ENCODE assay signal across 19 cellular contexts in genomic region chr5:67487862-67488261, GRCh38.
A peak's percentile ranks its signal among the peaks of the same experiment; 100 is the strongest.
DNase-seq lines count a peak whose midpoint lies in the region; ATAC-seq and TF ChIP-seq lines count a peak whose summit lies in the region.
"Had no signal": no experiment of that assay in that cellular context is flagged by ENCODE, and none has a peak within 500 bp of the region (broad histone marks: within the 10 kb centered on the region; RNA-seq: fewer than 3 reads in every experiment).

No MANE protein-coding gene starts in this region.

- in situ Hi-C loops in astrocyte of the spinal cord (cut with HindIII; ENCODE audit: low sequenced_read_pairs): no loop called here

- no peak overlapping the region for H2BK15ac ChIP-seq in mesenchymal stem cell (ENCODE audit: low read depth, poor library complexity, severe bottlenecking)

- H3K4me3 ChIP-seq in HEK293 (ENCODE audit: low read depth, low read length) (no peak overlapping the region), astrocyte of the spinal cord (ENCODE audit: low read depth, low read length) (no peak overlapping the region), lower lobe of right lung (peak overlapping the region; percentile 7), mesenchymal stem cell (ENCODE audit: insufficient read depth in 1 of 2, low read depth in 1 of 2, low read length in 2 of 2) (no peak overlapping the region)
- H3K4me3 ChIP-seq: A549; BLaER1 treated with 17β-estradiol and CSF1 and Interleukin-3, amounts not matched to agents 10 nM and 100 nM had no signal

- H3K27me3 ChIP-seq in lower lobe of right lung (ENCODE audit: low read depth) (no peaks in the 10 kb centered on the region), mesenchymal stem cell (ENCODE audit: control insufficient read depth in 1 of 2, insufficient read depth in 1 of 2, low read length in 2 of 2) (no peaks in the 10 kb centered on the region)
- H3K27me3 ChIP-seq: BLaER1 treated with 17β-estradiol and CSF1 and Interleukin-3, amounts not matched to agents 10 nM and 100 nM had no signal

- H3K36me3 ChIP-seq in HEK293 (ENCODE audit: control insufficient read depth in 2 of 2, insufficient read depth in 1 of 2, low read length in 2 of 2) (no peaks in the 10 kb centered on the region), lower lobe of right lung (no peaks in the 10 kb centered on the region), mesenchymal stem cell (ENCODE audit: control insufficient read depth in 1 of 2, insufficient read depth in 2 of 2, low read depth in 1 of 2, low read length in 2 of 2) (no peaks in the 10 kb centered on the region)
- H3K36me3 ChIP-seq: BLaER1 treated with 17β-estradiol and CSF1 and Interleukin-3, amounts not matched to agents 10 nM and 100 nM had no signal

- 91% methylated on average over 3 of the region's 4 CpGs for WGBS in mesenchymal stem cell

- H2BK12ac ChIP-seq in mesenchymal stem cell (ENCODE audit: low read length in 2 of 2): no peak overlapping the region

- no peak overlapping the region for H4K8ac ChIP-seq in mesenchymal stem cell (ENCODE audit: low read length)

- CTCF ChIA-PET in HEK293 (lab: Yijun Ruan, JAX): no interaction called here

- no peak overlapping the region for H3K4me2 ChIP-seq in mesenchymal stem cell (ENCODE audit: low read length, poor library complexity, severe bottlenecking)
- H3K4me2 ChIP-seq: A549; BLaER1 treated with 17β-estradiol and CSF1 and Interleukin-3, amounts not matched to agents 10 nM and 100 nM had no signal

- H3K14ac ChIP-seq in mesenchymal stem cell (ENCODE audit: low read length in 2 of 2): no peak overlapping the region

- TF ChIP-seq CTCF in HEK293 (tag by site-specific recombination; IDR thresholded peaks at IDR 0.05) (no peak), astrocyte of the spinal cord (IDR thresholded peaks at IDR 0.05; ENCODE audit: low read depth, low read length) (no peak), lower lobe of right lung (IDR thresholded peaks at IDR 0.05) (no peak)

- no peak overlapping the region for H2BK5ac ChIP-seq in mesenchymal stem cell (ENCODE audit: low read depth, low read length, poor library complexity, severe bottlenecking)

- DNase-seq in astrocyte of the spinal cord (ENCODE audit: low read depth, low spot score) (peak; percentile 15), lower lobe of right lung (no peak), smooth muscle cell of the brain vasculature (ENCODE audit: low read depth, low spot score) (peak; percentile 28), NCI-H748 treated with DMSO at 0.1 percent for 48 hours (lab: John Stamatoyannopoulos, UW) (no peak), mesenchymal stem cell (no peak), amygdala (lab: John Stamatoyannopoulos, UW) (no peak)
- DNase-seq: AML-193; Caco-2; Calu3; CD4-positive, alpha-beta T cell; CD8-positive, alpha-beta T cell; DMS79 treated with DMSO at 0.1 percent for 48 hours; GF-D8 had no signal

- no peak overlapping the region for H2AFZ ChIP-seq in mesenchymal stem cell (ENCODE audit: low read depth, low read length)

- ATAC-seq in lower lobe of right lung (no peak), GM21360 (IDR thresholded peaks at IDR 0.05; ENCODE audit: unreplicated experiment) (no peak)
- ATAC-seq: A549; CD8-positive, alpha-beta T cell had no signal

- no peaks in the 10 kb centered on the region for H3K79me1 ChIP-seq in mesenchymal stem cell (replicated peaks; ENCODE audit: low read length, poor library complexity, severe bottlenecking)

- no peak overlapping the region for H3K18ac ChIP-seq in mesenchymal stem cell (ENCODE audit: low read depth in 1 of 2, low read length in 2 of 2)

- H3K4ac ChIP-seq in mesenchymal stem cell (ENCODE audit: low read depth in 1 of 2, low read length in 2 of 2): no peak overlapping the region

- H3K4me1 ChIP-seq in HEK293 (ENCODE audit: control insufficient read depth, insufficient read depth, low read length): peaks cover 5% of the 10 kb centered on the region
- H3K4me1 ChIP-seq in lower lobe of right lung: no peaks in the 10 kb centered on the region
- no peaks in the 10 kb centered on the region for H3K4me1 ChIP-seq in mesenchymal stem cell (ENCODE audit: control insufficient read depth, insufficient read depth, low read depth, low read length)
- H3K4me1 ChIP-seq: A549; BLaER1 treated with 17β-estradiol and CSF1 and Interleukin-3, amounts not matched to agents 10 nM and 100 nM; Caco-2 had no signal

- H2AK5ac ChIP-seq in mesenchymal stem cell (ENCODE audit: low read length, severe bottlenecking): no peak overlapping the region

- intact Hi-C loops in lower lobe of right lung (cut with DNase I): no loop called here

- POLR2A ChIA-PET in HEK293 (lab: Yijun Ruan, JAX): no interaction called here

- no peak overlapping the region for H3K23ac ChIP-seq in mesenchymal stem cell (ENCODE audit: low read length in 2 of 2)

- no peak overlapping the region for H2BK120ac ChIP-seq in mesenchymal stem cell (ENCODE audit: low read depth, low read length)

- H4K91ac ChIP-seq in mesenchymal stem cell (ENCODE audit: low read length): no peak overlapping the region

- H3K27ac ChIP-seq in HEK293 (ENCODE audit: extremely low read depth, low read depth, low read length) (no peak overlapping the region), lower lobe of right lung (no peak overlapping the region), mesenchymal stem cell (ENCODE audit: low read length, poor library complexity, severe bottlenecking) (no peak overlapping the region)
- H3K27ac ChIP-seq: 22Rv1; A549; BLaER1 treated with 17β-estradiol and CSF1 and Interleukin-3, amounts not matched to agents 10 nM and 100 nM; C4-2B had no signal

- H3K9ac ChIP-seq in mesenchymal stem cell (ENCODE audit: low read length): no peak overlapping the region
- H3K9ac ChIP-seq: BLaER1 treated with 17β-estradiol and CSF1 and Interleukin-3, amounts not matched to agents 10 nM and 100 nM had no signal

- no peaks in the 10 kb centered on the region; the same call in 1 of the 2 replicates for H3K9me3 ChIP-seq in HEK293 (ENCODE audit: control insufficient read depth, insufficient read depth, low read depth, low read length)
- H3K9me3 ChIP-seq in lower lobe of right lung: no peaks in the 10 kb centered on the region
- H3K9me3 ChIP-seq in mesenchymal stem cell (ENCODE audit: control insufficient read depth, low read length): no peaks in the 10 kb centered on the region
- H3K9me3 ChIP-seq: A549 had no signal

TF ChIP-seq in HEK293, 187 proteins besides CTCF, POLR2A, EP300 and RAD21 (continues in another document):
- TF ChIP-seq ZNF24 (tag by site-specific recombination; IDR thresholded peaks at IDR 0.05): 0 out of 2 replicates have a peak, but pooled peaks have one; percentile 40
- TF ChIP-seq KLF17 (tag by site-specific recombination; IDR thresholded peaks at IDR 0.05): no peak
- TF ChIP-seq ZNF341 (tag by site-specific recombination; IDR thresholded peaks at IDR 0.05; ENCODE audit: low read depth): peak; percentile 83
- TF ChIP-seq PRDM10 (tag by site-specific recombination; IDR thresholded peaks at IDR 0.05): peak; percentile 21; the same call in 1 of the 2 replicates
- TF ChIP-seq HOXA7 (CRISPR knock-in tag; IDR thresholded peaks at IDR 0.05; ENCODE audit: borderline replicate concordance): no peak
- TF ChIP-seq ZNF449 (tag by site-specific recombination; IDR thresholded peaks at IDR 0.05): 0 out of 2 replicates have a peak, but pooled peaks have one; percentile 31
- TF ChIP-seq ZNF521 (tag by site-specific recombination; IDR thresholded peaks at IDR 0.05): no peak
- no peak for TF ChIP-seq ZEB2 (tag by site-specific recombination; IDR thresholded peaks at IDR 0.05)
- peak; percentile 82 for TF ChIP-seq GLIS1 (tag by site-specific recombination; IDR thresholded peaks at IDR 0.05)

Comparison
In these comparisons a context has a peak if more than half of its experiments do, and no peak if none do; other contexts are left out.
1. DNase-seq: peak in astrocyte of the spinal cord (single experiment) and smooth muscle cell of the brain vasculature (single experiment); none in lower lobe of right lung (single experiment), NCI-H748 treated with DMSO at 0.1 percent for 48 hours (single experiment), mesenchymal stem cell (single experiment) and amygdala (0 of 56).